ENCODE assay signal across 13 cellular contexts in genomic region chr12:88952543-88952942, GRCh38.
DNase-seq lines count a peak whose midpoint lies in the region; ATAC-seq, FAIRE-seq and TF ChIP-seq lines count a peak whose summit lies in the region.
"Had no signal": no experiment of that assay in that cellular context is flagged by ENCODE, and none has a peak within 500 bp of the region (broad histone marks: within the 10 kb centered on the region; RNA-seq: fewer than 3 reads in every experiment).

No MANE protein-coding gene starts in this region.

- intact Hi-C loops in left lung (cut with DNase I) = no loop called here

- H3K36me3 ChIP-seq in left lung = no peaks in the 10 kb centered on the region

- peaks cover 13% of the 10 kb centered on the region for H3K9me3 Mint-ChIP-seq in nephron progenitor cell

- ATAC-seq in left lung (no peak), HG03175 (IDR thresholded peaks at IDR 0.05; ENCODE audit: unreplicated experiment) (no peak)
- ATAC-seq: stimulated activated naive CD8-positive, alpha-beta T cell treated with anti-CD3 and anti-CD28 coated beads, Interleukin-15, Interleukin-2, amounts not matched to agents 100 U/mL and 50 U/mL, for 24 hours had no signal

- H3K27me3 ChIP-seq in left lung = no peaks in the 10 kb centered on the region

- H3K9me3 ChIP-seq in left lung = peaks cover 0 to 4% of the 10 kb centered on the region in 2 donors

- H3K36me3 Mint-ChIP-seq in nephron progenitor cell (ENCODE audit: low read depth) = peaks cover 6% of the 10 kb centered on the region
- H3K36me3 Mint-ChIP-seq: brain had no signal

- H3K27ac Mint-ChIP-seq in nephron progenitor cell = peak overlapping the region; percentile 43
- H3K27ac Mint-ChIP-seq: brain had no signal

- H3K4me1 Mint-ChIP-seq in nephron progenitor cell = peaks cover 31% of the 10 kb centered on the region

- no peak overlapping the region for H3K4me3 ChIP-seq in choroid plexus epithelial cell (ENCODE audit: low read depth, low read length)
- no peak overlapping the region for H3K4me3 ChIP-seq in left lung

- no peak overlapping the region for H3K27ac ChIP-seq in left lung

- no peaks in the 10 kb centered on the region for H3K27me3 Mint-ChIP-seq in nephron progenitor cell (ENCODE audit: low read depth, poor library complexity)
- H3K27me3 Mint-ChIP-seq: brain had no signal

- no peak for DNase-seq in H54 (ENCODE audit: insufficient read length, low spot score)
- DNase-seq in NCI-H345 (lab: John Stamatoyannopoulos, UW) = peak; percentile 40
- peak; percentile 58 for DNase-seq in choroid plexus epithelial cell (ENCODE audit: low read depth)
- DNase-seq in nephron progenitor cell = no peak
- DNase-seq in OCI-M2 (lab: John Stamatoyannopoulos, UW; ENCODE audit: unreplicated experiment) = no peak
- no peak for DNase-seq in left lung
- DNase-seq: activated CD8-positive, alpha-beta memory T cell treated with anti-CD3 and anti-CD28 coated beads, Interleukin-2, amount 50 U/mL, for 4 hours; NCI-H1092 treated with DMSO at 0.1 percent for 48 hours; occipital lobe; stimulated activated naive CD8-positive, alpha-beta T cell treated with anti-CD3 and anti-CD28 coated beads, Interleukin-15, Interleukin-2, amounts not matched to agents 100 U/mL and 50 U/mL, for 24 hours; T-helper 9 cell had no signal

- TF ChIP-seq CTCF in choroid plexus epithelial cell (conservative IDR thresholded peaks at IDR 0.05; ENCODE audit: low read depth, low read length) = no peak
- TF ChIP-seq CTCF in nephron progenitor cell (IDR thresholded peaks at IDR 0.05) = no peak
- TF ChIP-seq CTCF in left lung (IDR thresholded peaks at IDR 0.05) = no peak

- FAIRE-seq in H54 (lab: Jason Lieb, UNC) = peak; percentile 82

- no peak overlapping the region for H3K4me3 Mint-ChIP-seq in nephron progenitor cell
- H3K4me3 Mint-ChIP-seq: brain had no signal

- H3K4me1 ChIP-seq in left lung = no peaks in the 10 kb centered on the region

- no peak for TF ChIP-seq POLR2A in H54 (IDR thresholded peaks at IDR 0.05; ENCODE audit: low read depth, low read length)

Comparison
In these comparisons a context has a peak if more than half of its experiments do, and no peak if none do; other contexts are left out.
1. DNase-seq: peak in NCI-H345 (single experiment) and choroid plexus epithelial cell (single experiment); none in H54 (single experiment), nephron progenitor cell (single experiment), OCI-M2 (single experiment) and left lung (0 of 2).